ENCODE assay signal across 21 cellular contexts in genomic region chr17:67051837-67052236, GRCh38. TPM values are rescaled to one million over a fixed set of nuclear protein-coding genes. Genes with fewer than 3 reads are reported as not detected.
DNase-seq lines count a peak whose midpoint lies in the region; ATAC-seq and TF ChIP-seq lines count a peak whose summit lies in the region.
"Had no signal": no experiment of that assay in that cellular context is flagged by ENCODE, and none has a peak within 500 bp of the region (broad histone marks: within the 10 kb centered on the region; RNA-seq: fewer than 3 reads in every experiment).

No MANE protein-coding gene starts in this region.

- DNase-seq in GM10266 (ENCODE audit: extremely low spot score) (peak; percentile 50), left lobe of liver (ENCODE audit: low spot score) (no peak), SKM-1 treated with dmso at 0.1 percent for 144 hours (lab: John Stamatoyannopoulos, UW; ENCODE audit: unreplicated experiment) (no peak), putamen (ENCODE audit: low spot score) (no peak)
- DNase-seq: CD4-positive, alpha-beta T cell; NCI-H1105; NCI-H1694; NCI-H2081 treated with DMSO at 0.1 percent for 48 hours; OCI-M1; SIG-M5; T-helper 1 cell had no signal

- ATAC-seq in GM18870 (IDR thresholded peaks at IDR 0.05; ENCODE audit: unreplicated experiment), result peak; percentile 55
- ATAC-seq in HG03342 (IDR thresholded peaks at IDR 0.05; ENCODE audit: unreplicated experiment), result peak; percentile 51
- ATAC-seq in left lobe of liver, result no peak
- no peak for ATAC-seq in HG02678 (IDR thresholded peaks at IDR 0.05; ENCODE audit: unreplicated experiment)
- ATAC-seq: A549, K562, SK-N-SH treated with all-trans-retinoic acid at 6 μM for 48 hours had no signal

- H3K27me3 ChIP-seq in parathyroid adenoma (ENCODE audit: control insufficient read depth, insufficient read depth, low read length), result no peaks in the 10 kb centered on the region

- H3K4me1 ChIP-seq in parathyroid adenoma, result peaks cover 6% of the 10 kb centered on the region
- H3K4me1 ChIP-seq: A549, HAP-1 had no signal

- H3K4me3 ChIP-seq in parathyroid adenoma (ENCODE audit: low read depth, low read length), result no peak overlapping the region
- H3K4me3 ChIP-seq: A549, HAP-1, K562 had no signal

- no peaks in the 10 kb centered on the region for H3K36me3 ChIP-seq in parathyroid adenoma (ENCODE audit: control insufficient read depth, insufficient read depth, low read length)
- H3K36me3 ChIP-seq: HAP-1 had no signal

- no peak overlapping the region for H3K9ac ChIP-seq in parathyroid adenoma

- no peak overlapping the region for H3K4me2 ChIP-seq in parathyroid adenoma (ENCODE audit: low read length)
- H3K4me2 ChIP-seq: A549 had no signal

- no peak overlapping the region for H3K27ac ChIP-seq in parathyroid adenoma
- H3K27ac ChIP-seq: A549 had no signal

- no peaks in the 10 kb centered on the region for H3K9me3 ChIP-seq in parathyroid adenoma (ENCODE audit: control insufficient read depth, low read length)

- TF ChIP-seq CTCF in GM10266 (IDR thresholded peaks at IDR 0.05; ENCODE audit: control insufficient read depth, insufficient read depth, low read depth, missing control alignments) (no peak), parathyroid adenoma (IDR thresholded peaks at IDR 0.05) (no peak)

- no peaks in the 10 kb centered on the region for H3K79me2 ChIP-seq in parathyroid adenoma

- peak overlapping the region; percentile 11 for H2AFZ ChIP-seq in parathyroid adenoma

RNA-seq across cellular contexts. Expression of gene CACNG1, which starts 7.5 kb away (rescaled TPM):
- not detected for total RNA-seq in left lobe of liver
- total RNA-seq: CD4-positive, alpha-beta T cell; K562; NCI-H460; RPMI7951 had no signal

Comparison
In these comparisons a context has a peak if more than half of its experiments do, and no peak if none do; other contexts are left out.
1. ATAC-seq: peak in GM18870 (single experiment) and HG03342 (single experiment); none in left lobe of liver (single experiment) and HG02678 (single experiment).